ENCODE assay signal across 20 cellular contexts in genomic region chr10:68047088-68047487, GRCh38. TPM values are rescaled to one million over a fixed set of nuclear protein-coding genes. Genes with fewer than 3 reads are reported as not detected.
DNase-seq lines count a peak whose midpoint lies in the region; ATAC-seq, FAIRE-seq and TF ChIP-seq lines count a peak whose summit lies in the region.
"Had no signal": no experiment of that assay in that cellular context is flagged by ENCODE, and none has a peak within 500 bp of the region (broad histone marks: within the 10 kb centered on the region; RNA-seq: fewer than 3 reads in every experiment).

No MANE protein-coding gene starts in this region.

- intact Hi-C loops in pancreas (cut with DNase I), result no loop called here

- H3K79me2 ChIP-seq in GM23248 (ENCODE audit: insufficient read depth), result peaks cover 99% of the 10 kb centered on the region
- H3K79me2 ChIP-seq in neural progenitor cell (ENCODE audit: low read depth), result peaks cover 6% of the 10 kb centered on the region
- H3K79me2 ChIP-seq: parathyroid adenoma had no signal

- H2AFZ ChIP-seq in GM23248, result no peak overlapping the region
- no peak overlapping the region for H2AFZ ChIP-seq in neural progenitor cell (replicated peaks)
- H2AFZ ChIP-seq: parathyroid adenoma had no signal

- H3K9me3 ChIP-seq in GM23248 (ENCODE audit: low read depth) (no peaks in the 10 kb centered on the region), neural progenitor cell (ENCODE audit: low read depth) (no peaks in the 10 kb centered on the region), pancreas (no peaks in the 10 kb centered on the region)
- H3K9me3 ChIP-seq: esophagus squamous epithelium, upper lobe of right lung had no signal

- H3K36me3 Mint-ChIP-seq in neural progenitor cell, result peaks cover 7% of the 10 kb centered on the region

- 94 to 100% methylated on average over 1 of the region's 1 CpG for WGBS in GM23248 (ENCODE audit: low coverage in 1 of 2, low lambda C conversion rate in 2 of 2, missing lambda C conversion rate in 2 of 2), 2 experiments
- 93 to 100% methylated on average over 1 of the region's 1 CpG for WGBS in pancreas, 2 donors

- H3K4me3 Mint-ChIP-seq in neural progenitor cell, result no peak overlapping the region

- no peak overlapping the region for H3K9ac ChIP-seq in GM23248
- no peak overlapping the region for H3K9ac ChIP-seq in neural progenitor cell
- H3K9ac ChIP-seq: parathyroid adenoma had no signal

- in situ Hi-C loops in GM23248 (cut with MboI), result no loop called here

- H3K27me3 ChIP-seq in GM23248 (replicated peaks; ENCODE audit: insufficient read depth) (no peaks in the 10 kb centered on the region), neural progenitor cell (no peaks in the 10 kb centered on the region), pancreas (no peaks in the 10 kb centered on the region)
- H3K27me3 ChIP-seq: esophagus squamous epithelium, upper lobe of right lung had no signal

- peaks cover 89% of the 10 kb centered on the region for H3F3A ChIP-seq in GM23248 (ENCODE audit: insufficient read depth)
- no peaks in the 10 kb centered on the region for H3F3A ChIP-seq in neural progenitor cell (ENCODE audit: low read depth)

- peaks cover 39% of the 10 kb centered on the region for H3K4me1 ChIP-seq in GM23248 (ENCODE audit: insufficient read depth)
- peaks cover 6% of the 10 kb centered on the region for H3K4me1 ChIP-seq in neural progenitor cell
- H3K4me1 ChIP-seq in pancreas, result no peaks in the 10 kb centered on the region

- TF ChIP-seq CTCF in GM12865 (IDR thresholded peaks at IDR 0.05; ENCODE audit: insufficient read depth, low read depth, low read length, missing control alignments), result no peak
- no peak for TF ChIP-seq CTCF in fibroblast of villous mesenchyme (IDR thresholded peaks at IDR 0.05; ENCODE audit: insufficient read depth, low read depth, low read length)
- TF ChIP-seq CTCF in neural progenitor cell (IDR thresholded peaks at IDR 0.05), result no peak
- no peak for TF ChIP-seq CTCF in pancreas (IDR thresholded peaks at IDR 0.05)

- no peaks in the 10 kb centered on the region for H3K9me3 Mint-ChIP-seq in neural progenitor cell

- no peaks in the 10 kb centered on the region for H3K9me2 ChIP-seq in GM23248 (ENCODE audit: insufficient read depth)

- FAIRE-seq in pancreas (lab: Jason Lieb, UNC), result no peak
- FAIRE-seq: RCC 7860 had no signal

- H3K4me1 Mint-ChIP-seq in neural progenitor cell, result peaks cover 6% of the 10 kb centered on the region

- ATAC-seq in HG03432 (IDR thresholded peaks at IDR 0.05; ENCODE audit: unreplicated experiment) (peak; percentile 36), HG02870 (IDR thresholded peaks at IDR 0.05; ENCODE audit: unreplicated experiment) (no peak), pancreas (no peak)
- ATAC-seq: upper lobe of right lung had no signal

- DNase-seq in GM12865 (ENCODE audit: low read depth) (peak; percentile 49), GM23248 (no peak), fibroblast of villous mesenchyme (ENCODE audit: low read depth) (peak; percentile 20), neural progenitor cell (ENCODE audit: low spot score) (no peak), pancreas (no peak)
- no peak for DNase-seq in activated CD4-positive, alpha-beta T cell treated with anti-CD3 and anti-CD28 coated beads, Interleukin-2, amount 50 U/mL, for 48 hours
- DNase-seq: activated CD4-positive, CD25-positive, alpha-beta regulatory T cell treated with anti-CD3 and anti-CD28 coated beads, Interleukin-2, amount 50 U/mL, for 72 hours; activated effector memory CD4-positive, alpha-beta T cell treated with anti-CD3 and anti-CD28 coated beads, Interleukin-2, amount 50 U/mL, for 16 hours; amniotic stem cell; caudate nucleus; DMS79 treated with DMSO at 0.1 percent for 48 hours; esophagus squamous epithelium; head of caudate nucleus; NCI-H1436; stimulated activated CD4-positive, alpha-beta T cell treated with anti-CD3 and anti-CD28 coated beads, Interleukin-2, amount 100 ng/mL, for 24 hours; upper lobe of right lung had no signal

- H3K27ac ChIP-seq in GM23248 (peak overlapping the region; percentile 34; the same call in 1 of the 2 replicates), neural progenitor cell (no peak overlapping the region), pancreas (no peak overlapping the region)
- H3K27ac ChIP-seq: esophagus squamous epithelium, parathyroid adenoma, upper lobe of right lung had no signal

- no peaks in the 10 kb centered on the region for H3K27me3 Mint-ChIP-seq in neural progenitor cell (ENCODE audit: insufficient read depth, low read depth)

- no peak overlapping the region for H3K27ac Mint-ChIP-seq in neural progenitor cell

- no peak overlapping the region for H3K4me2 ChIP-seq in GM23248 (ENCODE audit: unreplicated experiment)
- H3K4me2 ChIP-seq in neural progenitor cell, result no peak overlapping the region

- H4K20me1 ChIP-seq in GM23248 (ENCODE audit: insufficient read depth) (peaks cover 6% of the 10 kb centered on the region; the same call in 1 of the 2 replicates), neural progenitor cell (ENCODE audit: low read depth) (no peaks in the 10 kb centered on the region)

- H3K36me3 ChIP-seq in GM23248 (ENCODE audit: low read depth) (peaks cover 50% of the 10 kb centered on the region), neural progenitor cell (no peaks in the 10 kb centered on the region), pancreas (no peaks in the 10 kb centered on the region)
- H3K36me3 ChIP-seq: upper lobe of right lung had no signal

- H3K4me3 ChIP-seq in GM12865 (ENCODE audit: low read depth, low read length), result peak overlapping the region; percentile 33
- H3K4me3 ChIP-seq in GM23248, result no peak overlapping the region
- no peak overlapping the region for H3K4me3 ChIP-seq in fibroblast of villous mesenchyme (ENCODE audit: low read depth, low read length)
- no peak overlapping the region for H3K4me3 ChIP-seq in neural progenitor cell
- H3K4me3 ChIP-seq in pancreas, result no peak overlapping the region
- H3K4me3 ChIP-seq: esophagus squamous epithelium, upper lobe of right lung had no signal

RNA-seq across cellular contexts. Expression of gene HERC4, which starts 28.0 kb away (rescaled TPM):
- 228 and 289 TPM in 2 replicates for total RNA-seq in GM23248 (2014; rRNA removed; shearing (Covaris generic))
- polyA plus RNA-seq in GM23248 (2016; fragmentation: Nextera tagmentation; extraction: Ambion mirVana) (116 and 127 TPM in 2 replicates), pancreas (10 to 100 TPM; 11.9 to 12.8 TPM)
- total RNA-seq in fibroblast of villous mesenchyme (118 and 225 TPM in 2 replicates), neural progenitor cell (ENCODE audit: low replicate concordance) (52.1 and 74.2 TPM in 2 replicates), pancreas (10 to 100 TPM; 11.2 to 30.7 (median 16.7) TPM)

Comparison
In these comparisons a context has a peak if more than half of its experiments do, and no peak if none do; other contexts are left out.
1. DNase-seq: peak in GM12865 (single experiment) and fibroblast of villous mesenchyme (single experiment); none in GM23248 (single experiment), neural progenitor cell (single experiment), activated CD4-positive, alpha-beta T cell treated with anti-CD3 and anti-CD28 coated beads, Interleukin-2, amount 50 U/mL, for 48 hours (0 of 2) and pancreas (0 of 6).